In genomic region chr19:54400913-54401312, GRCh38 we compare ENCODE assay signal across 37 cellular contexts. TPM values are rescaled to one million over a fixed set of nuclear protein-coding genes. Genes with fewer than 3 reads are reported as not detected.
"Had no signal": no experiment of that assay in that cellular context is flagged by ENCODE, and none has a peak within 500 bp of the region (broad histone marks: within the 10 kb centered on the region; RNA-seq: fewer than 3 reads in every experiment).

No MANE protein-coding gene starts in this region.

- DNase-seq: Karpas-422, Kasumi-1, MG63, MM.1S, MV-4-11, NCI-H1048, NCI-H1092, NCI-H1092 treated with DMSO at 0.1 percent for 48 hours, NCI-H1105, NCI-H1105 treated with DMSO at 0.1 percent for 48 hours, NCI-H1417, NCI-H1417 treated with DMSO at 0.1 percent for 48 hours, NCI-H1436, NCI-H1436 treated with DMSO at 0.1 percent for 48 hours, NCI-H146, NCI-H1694, NCI-H1694 treated with DMSO at 0.1 percent for 48 hours, NCI-H187, NCI-H187 treated with DMSO at 0.1 percent for 48 hours, NCI-H1930, NCI-H2029, NCI-H2029 treated with DMSO at 0.1 percent for 48 hours, NCI-H2081, NCI-H2081 treated with DMSO at 0.1 percent for 48 hours, NCI-H2107, NCI-H2171, NCI-H2171 treated with DMSO at 0.1 percent for 48 hours, NCI-H2227 treated with DMSO at 0.1 percent for 48 hours, NCI-H226, NCI-H345, NCI-H446, NCI-H446 treated with DMSO at 0.1 percent for 48 hours, NCI-H510A had no signal

RNA-seq across cellular contexts. Expression of gene TTYH1, which starts 14.4 kb away (rescaled TPM):
- total RNA-seq: LHCN-M2, M059J, MCF 10A, NCI-H460 had no signal

RNA-seq across cellular contexts. Expression of gene LAIR1, which starts 36.2 kb away (rescaled TPM):
- total RNA-seq: LHCN-M2, MCF 10A, NCI-H460 had no signal
